ENCODE assay signal across 17 cellular contexts in the genomic region with DNA sequence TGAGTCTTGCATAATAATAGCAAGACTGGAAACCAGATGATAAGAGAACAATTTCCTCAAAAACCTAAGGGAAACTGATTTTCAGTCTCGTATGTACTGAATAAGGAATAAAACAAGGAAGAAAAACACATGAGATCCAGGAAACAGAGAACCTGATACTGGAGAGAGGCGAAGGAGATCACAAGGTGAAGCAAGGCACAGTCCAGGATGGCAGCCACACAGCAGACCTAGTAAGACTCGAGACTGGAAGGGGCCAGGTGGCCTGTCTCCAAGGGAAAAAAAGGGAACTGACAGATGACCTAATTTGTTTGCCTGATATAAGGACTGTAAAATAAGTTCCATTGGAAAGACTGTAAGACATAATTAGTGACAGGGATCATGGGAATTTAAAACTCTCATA.
DNase-seq lines count a peak whose midpoint lies in the region; ATAC-seq and TF ChIP-seq lines count a peak whose summit lies in the region.
"Had no signal": no experiment of that assay in that cellular context is flagged by ENCODE, and none has a peak within 500 bp of the region (broad histone marks: within the 10 kb centered on the region; RNA-seq: fewer than 3 reads in every experiment).

No MANE protein-coding gene starts in this region.

- H3K4me3 Mint-ChIP-seq in activated T-cell treated with anti-CD3 and anti-CD28 coated beads, Interleukin-2, amount 50 U/mL, for 4 hours: no peak overlapping the region

- in situ Hi-C loops in G401 (cut with HindIII; ENCODE audit: low sequenced_read_pairs): no loop called here

- DNase-seq in DMS 273 (lab: John Stamatoyannopoulos, UW; ENCODE audit: unreplicated experiment): peak; percentile 60
- DNase-seq in G401 (ENCODE audit: low spot score): peak; percentile 37
- DNase-seq in SW480 (ENCODE audit: low spot score): peak; percentile 3
- peak; percentile 57 for DNase-seq in fibroblast of pulmonary artery (ENCODE audit: low read depth)
- no peak for DNase-seq in GF-D8 (lab: John Stamatoyannopoulos, UW)
- no peak for DNase-seq in activated T-cell treated with anti-CD3 and anti-CD28 coated beads, Interleukin-2, amount 50 U/mL, for 4 hours
- DNase-seq in retina: no peak
- DNase-seq: DMS53, NCI-H1048, NCI-H146, NCI-H2081 treated with DMSO at 0.1 percent for 48 hours, NCI-H446, NCI-H774, SHP77 treated with DMSO at 0.1 percent for 48 hours had no signal

- H3K4me1 Mint-ChIP-seq in activated T-cell treated with anti-CD3 and anti-CD28 coated beads, Interleukin-2, amount 50 U/mL, for 4 hours (ENCODE audit: low read depth): no peaks in the 10 kb centered on the region

- no peak for ATAC-seq in activated T-cell treated with anti-CD3 and anti-CD28 coated beads, Interleukin-2, amount 50 U/mL, for 4 hours
- ATAC-seq: Panc1 had no signal

- peaks cover 46% of the 10 kb centered on the region for H3K36me3 Mint-ChIP-seq in activated T-cell treated with anti-CD3 and anti-CD28 coated beads, Interleukin-2, amount 50 U/mL, for 4 hours (ENCODE audit: insufficient read depth)

- no peaks in the 10 kb centered on the region for H3K27me3 Mint-ChIP-seq in activated T-cell treated with anti-CD3 and anti-CD28 coated beads, Interleukin-2, amount 50 U/mL, for 4 hours (ENCODE audit: low read depth)

- no peak for TF ChIP-seq CTCF in fibroblast of pulmonary artery (IDR thresholded peaks at IDR 0.05; ENCODE audit: low read length, missing control alignments)

- peak overlapping the region; percentile 1 for H3K4me3 ChIP-seq in fibroblast of pulmonary artery (replicated peaks; ENCODE audit: low read depth, low read length)
- H3K4me3 ChIP-seq: BLaER1 treated with 17β-estradiol and CSF1 and Interleukin-3, amounts not matched to agents 10 nM and 100 nM; HAP-1 had no signal

- H3K9me3 Mint-ChIP-seq in activated T-cell treated with anti-CD3 and anti-CD28 coated beads, Interleukin-2, amount 50 U/mL, for 4 hours: peaks cover 4% of the 10 kb centered on the region

Comparison
In these comparisons a context has a peak if more than half of its experiments do, and no peak if none do; other contexts are left out.
1. DNase-seq: peak in DMS 273 (single experiment), G401 (single experiment), SW480 (single experiment) and fibroblast of pulmonary artery (single experiment); none in GF-D8 (single experiment), activated T-cell treated with anti-CD3 and anti-CD28 coated beads, Interleukin-2, amount 50 U/mL, for 4 hours (single experiment) and retina (single experiment).